1 cellular context compared by ENCODE assay signal in genomic region chr5:162096448-162096847, GRCh38.
TF ChIP-seq lines count a peak whose summit lies in the region.

No MANE protein-coding gene starts in this region.

TF ChIP-seq in HCT116, 20 proteins besides CTCF, POLR2A, EP300 and RAD21 (continued from another document):
- TF ChIP-seq ZBTB33 (IDR thresholded peaks at IDR 0.05; ENCODE audit: extremely low read depth, insufficient replicate concordance, low read length) (no peak), ZFX (IDR thresholded peaks at IDR 0.05) (no peak), CEBPB (IDR thresholded peaks at IDR 0.05; ENCODE audit: low read depth) (no peak), CBX3 (IDR thresholded peaks at IDR 0.05; ENCODE audit: low read depth) (no peak), EGR1 (IDR thresholded peaks at IDR 0.05; ENCODE audit: low read depth) (no peak)
- TF ChIP-seq, protein P1, sequence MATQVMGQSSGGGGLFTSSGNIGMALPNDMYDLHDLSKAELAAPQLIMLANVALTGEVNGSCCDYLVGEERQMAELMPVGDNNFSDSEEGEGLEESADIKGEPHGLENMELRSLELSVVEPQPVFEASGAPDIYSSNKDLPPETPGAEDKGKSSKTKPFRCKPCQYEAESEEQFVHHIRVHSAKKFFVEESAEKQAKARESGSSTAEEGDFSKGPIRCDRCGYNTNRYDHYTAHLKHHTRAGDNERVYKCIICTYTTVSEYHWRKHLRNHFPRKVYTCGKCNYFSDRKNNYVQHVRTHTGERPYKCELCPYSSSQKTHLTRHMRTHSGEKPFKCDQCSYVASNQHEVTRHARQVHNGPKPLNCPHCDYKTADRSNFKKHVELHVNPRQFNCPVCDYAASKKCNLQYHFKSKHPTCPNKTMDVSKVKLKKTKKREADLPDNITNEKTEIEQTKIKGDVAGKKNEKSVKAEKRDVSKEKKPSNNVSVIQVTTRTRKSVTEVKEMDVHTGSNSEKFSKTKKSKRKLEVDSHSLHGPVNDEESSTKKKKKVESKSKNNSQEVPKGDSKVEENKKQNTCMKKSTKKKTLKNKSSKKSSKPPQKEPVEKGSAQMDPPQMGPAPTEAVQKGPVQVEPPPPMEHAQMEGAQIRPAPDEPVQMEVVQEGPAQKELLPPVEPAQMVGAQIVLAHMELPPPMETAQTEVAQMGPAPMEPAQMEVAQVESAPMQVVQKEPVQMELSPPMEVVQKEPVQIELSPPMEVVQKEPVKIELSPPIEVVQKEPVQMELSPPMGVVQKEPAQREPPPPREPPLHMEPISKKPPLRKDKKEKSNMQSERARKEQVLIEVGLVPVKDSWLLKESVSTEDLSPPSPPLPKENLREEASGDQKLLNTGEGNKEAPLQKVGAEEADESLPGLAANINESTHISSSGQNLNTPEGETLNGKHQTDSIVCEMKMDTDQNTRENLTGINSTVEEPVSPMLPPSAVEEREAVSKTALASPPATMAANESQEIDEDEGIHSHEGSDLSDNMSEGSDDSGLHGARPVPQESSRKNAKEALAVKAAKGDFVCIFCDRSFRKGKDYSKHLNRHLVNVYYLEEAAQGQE (IDR thresholded peaks at IDR 0.05; ENCODE audit: low read depth), result no peak
- TF ChIP-seq, protein P2, sequence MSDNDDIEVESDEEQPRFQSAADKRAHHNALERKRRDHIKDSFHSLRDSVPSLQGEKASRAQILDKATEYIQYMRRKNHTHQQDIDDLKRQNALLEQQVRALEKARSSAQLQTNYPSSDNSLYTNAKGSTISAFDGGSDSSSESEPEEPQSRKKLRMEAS (IDR thresholded peaks at IDR 0.05), result no peak
